ENCODE assay signal across 18 cellular contexts in genomic region chr20:1831606-1832005, GRCh38.
DNase-seq lines count a peak whose midpoint lies in the region; ATAC-seq and TF ChIP-seq lines count a peak whose summit lies in the region.
"Had no signal": no experiment of that assay in that cellular context is flagged by ENCODE, and none has a peak within 500 bp of the region (broad histone marks: within the 10 kb centered on the region; RNA-seq: fewer than 3 reads in every experiment).

No MANE protein-coding gene starts in this region.

- H3K4me3 Mint-ChIP-seq in CD14-positive monocyte: peak overlapping the region in 1 of 2 donors; percentile 22
- no peak overlapping the region for H3K4me3 Mint-ChIP-seq in dendritic cell treated with granulocyte-macrophage colony-stimulating factor and Interleukin-4, amounts not matched to agents 40 ng/mL and 50 ng/mL, for 4 days
- H3K4me3 Mint-ChIP-seq: CD8-positive, alpha-beta T cell; H9 had no signal

- H3K4me3 ChIP-seq in Loucy (ENCODE audit: low read length, poor library complexity, severe bottlenecking) (no peak overlapping the region), neutrophil (ENCODE audit: low read depth in 1 of 2, low read length in 1 of 2) (peak overlapping the region in 1 of 2 experiments; percentile 29)

- TF ChIP-seq CTCF in CD14-positive monocyte (IDR thresholded peaks at IDR 0.05): no peak
- no peak for TF ChIP-seq CTCF in Loucy (conservative IDR thresholded peaks at IDR 0.05; ENCODE audit: low read length)
- no peak for TF ChIP-seq CTCF in neutrophil (IDR thresholded peaks at IDR 0.05)

- no peaks in the 10 kb centered on the region for H4K20me1 ChIP-seq in Loucy (ENCODE audit: insufficient read depth, low read length, poor library complexity, severe bottlenecking)

- no peak overlapping the region for H2AFZ ChIP-seq in Loucy (ENCODE audit: low read length)

- H3K4me2 ChIP-seq in Loucy (ENCODE audit: low read depth, low read length, poor library complexity, severe bottlenecking): peak overlapping the region; percentile 35

- no peaks in the 10 kb centered on the region for H3F3A ChIP-seq in Loucy (ENCODE audit: low read depth)

- H3K79me2 ChIP-seq in Loucy (ENCODE audit: insufficient read depth, low read length): no peaks in the 10 kb centered on the region

- DNase-seq in CD14-positive monocyte (ENCODE audit: low spot score) (no peak), NCI-H1436 (lab: John Stamatoyannopoulos, UW) (no peak), NCI-H1694 (lab: John Stamatoyannopoulos, UW) (no peak)
- DNase-seq: BE2C; CD8-positive, alpha-beta T cell; DMS79; H9; MM.1S; NCI-H1092 treated with DMSO at 0.1 percent for 48 hours; NCI-H1694 treated with DMSO at 0.1 percent for 48 hours; NCI-H510A; NCI-H748 treated with DMSO at 0.1 percent for 48 hours had no signal

- H3K27me3 ChIP-seq in Loucy (ENCODE audit: insufficient read depth, low read length, poor library complexity, severe bottlenecking) (no peaks in the 10 kb centered on the region), neutrophil (no peaks in the 10 kb centered on the region)
- H3K27me3 ChIP-seq: BE2C had no signal

- peaks cover 0 to 2% (median 0%) of the 10 kb centered on the region in 7 donors for H3K9me3 Mint-ChIP-seq in CD14-positive monocyte
- no peaks in the 10 kb centered on the region for H3K9me3 Mint-ChIP-seq in dendritic cell treated with granulocyte-macrophage colony-stimulating factor and Interleukin-4, amounts not matched to agents 40 ng/mL and 50 ng/mL, for 4 days
- H3K9me3 Mint-ChIP-seq: CD8-positive, alpha-beta T cell; H9 had no signal

- intact Hi-C loops in CD14-positive monocyte (cut with micrococcal nuclease): no loop called here
- intact Hi-C loops in dendritic cell treated with granulocyte-macrophage colony-stimulating factor and Interleukin-4, amounts not matched to agents 40 ng/mL and 50 ng/mL, for 4 days (cut with micrococcal nuclease): no loop called here

- no peak overlapping the region for H3K9ac ChIP-seq in Loucy (ENCODE audit: low read depth, low read length, poor library complexity, severe bottlenecking)

- H3K4me1 Mint-ChIP-seq in CD14-positive monocyte: peaks cover 68% of the 10 kb centered on the region
- H3K4me1 Mint-ChIP-seq in dendritic cell treated with granulocyte-macrophage colony-stimulating factor and Interleukin-4, amounts not matched to agents 40 ng/mL and 50 ng/mL, for 4 days (ENCODE audit: low read depth): peaks cover 87% of the 10 kb centered on the region

- H3K27ac Mint-ChIP-seq in CD14-positive monocyte: peak overlapping the region; percentile 47 to 92 (median 84)
- H3K27ac Mint-ChIP-seq in dendritic cell treated with granulocyte-macrophage colony-stimulating factor and Interleukin-4, amounts not matched to agents 40 ng/mL and 50 ng/mL, for 4 days: peak overlapping the region; percentile 82
- H3K27ac Mint-ChIP-seq: CD8-positive, alpha-beta T cell had no signal

- no peak for ATAC-seq in GM21526 (IDR thresholded peaks at IDR 0.05; ENCODE audit: low FRiP score, unreplicated experiment)
- no peak for ATAC-seq in GM19023 (IDR thresholded peaks at IDR 0.05; ENCODE audit: unreplicated experiment)
- ATAC-seq: CD8-positive, alpha-beta T cell; Right ventricle myocardium inferior had no signal

- H3K9me3 ChIP-seq in Loucy (ENCODE audit: insufficient read depth, low read depth, low read length): no peaks in the 10 kb centered on the region
- no peaks in the 10 kb centered on the region for H3K9me3 ChIP-seq in neutrophil
- H3K9me3 ChIP-seq: BE2C had no signal

- no peaks in the 10 kb centered on the region for H3K9me2 ChIP-seq in Loucy (replicated peaks; ENCODE audit: low read depth, low read length)

- no peaks in the 10 kb centered on the region for H3K36me3 ChIP-seq in Loucy (ENCODE audit: insufficient read depth, low read length)
- no peaks in the 10 kb centered on the region for H3K36me3 ChIP-seq in neutrophil
- H3K36me3 ChIP-seq: BE2C had no signal

- no peaks in the 10 kb centered on the region for H3K36me3 Mint-ChIP-seq in CD14-positive monocyte
- no peaks in the 10 kb centered on the region for H3K36me3 Mint-ChIP-seq in dendritic cell treated with granulocyte-macrophage colony-stimulating factor and Interleukin-4, amounts not matched to agents 40 ng/mL and 50 ng/mL, for 4 days (ENCODE audit: low read depth)
- H3K36me3 Mint-ChIP-seq: CD8-positive, alpha-beta T cell had no signal

- H3K4me1 ChIP-seq in Loucy (ENCODE audit: insufficient read depth, low read length, poor library complexity, severe bottlenecking) (peaks cover 11% of the 10 kb centered on the region), neutrophil (ENCODE audit: control insufficient read depth in 1 of 2, insufficient read depth in 1 of 2, low read depth in 1 of 2, low read length in 1 of 2) (peaks cover 55 to 64% of the 10 kb centered on the region in 2 experiments)
- H3K4me1 ChIP-seq: BE2C had no signal

- peak overlapping the region; percentile 86 for H3K27ac ChIP-seq in neutrophil

- H3K27me3 Mint-ChIP-seq in CD14-positive monocyte (ENCODE audit: low read depth in 3 of 3): peaks cover 0 to 2% (median 0%) of the 10 kb centered on the region in 3 donors
- H3K27me3 Mint-ChIP-seq in dendritic cell treated with granulocyte-macrophage colony-stimulating factor and Interleukin-4, amounts not matched to agents 40 ng/mL and 50 ng/mL, for 4 days: peaks cover 2% of the 10 kb centered on the region
